In the genomic region with DNA sequence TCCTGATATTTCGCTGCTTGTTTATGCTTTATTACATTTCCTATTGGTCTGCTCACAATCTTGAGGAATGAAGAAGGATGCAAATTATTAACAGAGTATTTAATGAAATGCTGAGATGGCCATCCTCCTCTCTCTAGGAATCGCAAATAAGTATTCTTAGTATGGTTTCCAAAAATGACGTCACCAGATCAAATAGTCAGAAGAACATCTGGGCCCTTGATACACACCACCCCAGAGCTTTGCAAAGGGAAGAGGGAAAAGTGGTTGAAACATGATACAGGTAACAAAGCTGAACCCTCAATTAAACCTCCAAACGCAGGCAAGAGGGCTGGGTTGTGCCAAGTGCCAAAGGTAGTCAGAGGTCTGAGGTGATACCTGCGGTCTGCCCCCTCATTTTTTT, we compare ENCODE assay signal across 22 cellular contexts.
DNase-seq lines count a peak whose midpoint lies in the region; ATAC-seq and TF ChIP-seq lines count a peak whose summit lies in the region.
"Had no signal": no experiment of that assay in that cellular context is flagged by ENCODE, and none has a peak within 500 bp of the region (broad histone marks: within the 10 kb centered on the region; RNA-seq: fewer than 3 reads in every experiment).

No MANE protein-coding gene starts in this region.

- CTCF ChIA-PET in CD8-positive, alpha-beta T cell (lab: Charles Lee) = interaction anchor here (1.1 kb wide), 1 partner anchor 65 kb away, joined by 3 read pairs; no protein-coding TSS in a partner anchor

- no peak for TF ChIP-seq CTCF in CD8-positive, alpha-beta T cell (IDR thresholded peaks at IDR 0.05)

- peaks cover 52% of the 10 kb centered on the region for H3K4me1 Mint-ChIP-seq in CD8-positive, alpha-beta T cell (ENCODE audit: low read depth)

- H3K36me3 ChIP-seq in CD8-positive, alpha-beta T cell (ENCODE audit: insufficient read depth, low read length) = no peaks in the 10 kb centered on the region
- H3K36me3 ChIP-seq: BLaER1 treated with 17β-estradiol and CSF1 and Interleukin-3, amounts not matched to agents 10 nM and 100 nM; transverse colon had no signal

- peak overlapping the region; percentile 61 for H3K27ac Mint-ChIP-seq in CD8-positive, alpha-beta T cell
- H3K27ac Mint-ChIP-seq: effector memory CD8-positive, alpha-beta T cell; WTC11 had no signal

- H3K4me3 Mint-ChIP-seq in CD8-positive, alpha-beta T cell = no peak overlapping the region
- H3K4me3 Mint-ChIP-seq: effector memory CD8-positive, alpha-beta T cell; WTC11 had no signal

- H3K4me1 ChIP-seq in CD8-positive, alpha-beta T cell (ENCODE audit: insufficient read depth, low read length) = peaks cover 6% of the 10 kb centered on the region
- H3K4me1 ChIP-seq: BLaER1 treated with 17β-estradiol and CSF1 and Interleukin-3, amounts not matched to agents 10 nM and 100 nM; foreskin keratinocyte; psoas muscle; transverse colon had no signal

- H3K4me3 ChIP-seq in CD8-positive, alpha-beta T cell (ENCODE audit: low read depth, low read length) = no peak overlapping the region
- H3K4me3 ChIP-seq: BLaER1 treated with 17β-estradiol and CSF1 and Interleukin-3, amounts not matched to agents 10 nM and 100 nM; psoas muscle; transverse colon had no signal

- no peaks in the 10 kb centered on the region for H3K27me3 ChIP-seq in CD8-positive, alpha-beta T cell (ENCODE audit: insufficient read depth, low read length)
- H3K27me3 ChIP-seq: BLaER1 treated with 17β-estradiol and CSF1 and Interleukin-3, amounts not matched to agents 10 nM and 100 nM; foreskin keratinocyte; transverse colon had no signal

- peaks cover 27% of the 10 kb centered on the region for H3K36me3 Mint-ChIP-seq in CD8-positive, alpha-beta T cell
- H3K36me3 Mint-ChIP-seq: WTC11 had no signal

- DNase-seq in CD8-positive, alpha-beta T cell = no peak
- DNase-seq in DMS153 (lab: John Stamatoyannopoulos, UW) (peak; percentile 11), NCI-H187 treated with DMSO at 0.1 percent for 48 hours (lab: John Stamatoyannopoulos, UW) (peak; percentile 56), NCI-H510A treated with DMSO at 0.1 percent for 48 hours (lab: John Stamatoyannopoulos, UW) (peak; percentile 74), NCI-H82 treated with DMSO at 0.1 percent for 48 hours (lab: John Stamatoyannopoulos, UW; ENCODE audit: unreplicated experiment) (no peak)
- no peak for DNase-seq in effector CD8-positive, alpha-beta T cell (lab: John Stamatoyannopoulos, UW)
- DNase-seq: activated CD4-positive, alpha-beta T cell treated with anti-CD3 and anti-CD28 coated beads, Interleukin-2, amount 50 U/mL, for 1 hour; activated effector memory CD4-positive, alpha-beta T cell treated with Interleukin-2 at 50 U/mL for 16 hours; effector memory CD8-positive, alpha-beta T cell; foreskin keratinocyte; GDM1; KG1; MM.1S; psoas muscle; SHP77; stimulated activated CD8-positive, alpha-beta memory T cell treated with anti-CD3 and anti-CD28 coated beads, Interleukin-4, amount 100 ng/mL, for 48 hours; transverse colon had no signal

- intact Hi-C loops in CD8-positive, alpha-beta T cell (cut with DNase I, micrococcal nuclease) = no loop called here

- no peaks in the 10 kb centered on the region for H3K27me3 Mint-ChIP-seq in CD8-positive, alpha-beta T cell (ENCODE audit: low read depth)
- H3K27me3 Mint-ChIP-seq: effector memory CD8-positive, alpha-beta T cell had no signal

- H3K27ac ChIP-seq in CD8-positive, alpha-beta T cell (ENCODE audit: low read depth, low read length) = no peak overlapping the region
- H3K27ac ChIP-seq: BLaER1 treated with 17β-estradiol and CSF1 and Interleukin-3, amounts not matched to agents 10 nM and 100 nM; foreskin keratinocyte; psoas muscle; transverse colon had no signal

- POLR2A ChIA-PET in CD8-positive, alpha-beta T cell (lab: Charles Lee) = interaction anchor here (1.0 to 1.1 kb wide), 2 partner anchors 13 to 17 kb away, joined by 3 read pairs; no protein-coding TSS in a partner anchor

- peaks cover 6% of the 10 kb centered on the region for H3K9me3 Mint-ChIP-seq in CD8-positive, alpha-beta T cell
- H3K9me3 Mint-ChIP-seq: effector memory CD8-positive, alpha-beta T cell had no signal

- no peak for ATAC-seq in CD8-positive, alpha-beta T cell
- ATAC-seq in HG03342 (IDR thresholded peaks at IDR 0.05; ENCODE audit: unreplicated experiment) (no peak), HG02938 (IDR thresholded peaks at IDR 0.05; ENCODE audit: unreplicated experiment) (no peak)
- ATAC-seq: effector memory CD8-positive, alpha-beta T cell; esophagus mucosa; foreskin keratinocyte; psoas muscle; WTC11 had no signal

- no peaks in the 10 kb centered on the region for H3K9me3 ChIP-seq in CD8-positive, alpha-beta T cell (ENCODE audit: low read length)
- H3K9me3 ChIP-seq: psoas muscle, transverse colon had no signal

Comparison
In these comparisons a context has a peak if more than half of its experiments do, and no peak if none do; other contexts are left out.
1. DNase-seq: peak in DMS153 (single experiment), NCI-H187 treated with DMSO at 0.1 percent for 48 hours (single experiment) and NCI-H510A treated with DMSO at 0.1 percent for 48 hours (single experiment); none in CD8-positive, alpha-beta T cell (0 of 7), effector CD8-positive, alpha-beta T cell (single experiment) and NCI-H82 treated with DMSO at 0.1 percent for 48 hours (single experiment).